Comparison of ENCODE assay signal across 10 cellular contexts in genomic region chr22:40325315-40325714, GRCh38. TPM values are rescaled to one million over a fixed set of nuclear protein-coding genes. Genes with fewer than 3 reads are reported as not detected.
DNase-seq lines count a peak whose midpoint lies in the region; ATAC-seq, FAIRE-seq and TF ChIP-seq lines count a peak whose summit lies in the region.
"Had no signal": no experiment of that assay in that cellular context is flagged by ENCODE, and none has a peak within 500 bp of the region (broad histone marks: within the 10 kb centered on the region; RNA-seq: fewer than 3 reads in every experiment).

No MANE protein-coding gene starts in this region.

- no peak for DNase-seq in activated CD4-positive, CD25-positive, alpha-beta regulatory T cell (lab: John Stamatoyannopoulos, UW)
- peak; percentile 43 for DNase-seq in activated effector memory CD4-positive, alpha-beta T cell treated with Interleukin-2 at 50 U/mL for 16 hours
- DNase-seq in small intestine (no peak), type B pancreatic cell (ENCODE audit: extremely low spot score, unreplicated experiment) (no peak), urothelium cell line (ENCODE audit: low spot score) (no peak)

- no peaks in the 10 kb centered on the region for H3K9me3 Mint-ChIP-seq in type B pancreatic cell

- peaks cover 6 to 25% of the 10 kb centered on the region in 2 donors for H3K36me3 ChIP-seq in small intestine (ENCODE audit: control insufficient read depth in 2 of 2, insufficient read depth in 2 of 2, low read length in 2 of 2)

- H3K27me3 Mint-ChIP-seq in type B pancreatic cell: no peaks in the 10 kb centered on the region

- H3K27me3 ChIP-seq in small intestine (ENCODE audit: control insufficient read depth in 2 of 2, insufficient read depth in 2 of 2, low read length in 2 of 2): no peaks in the 10 kb centered on the region

- FAIRE-seq in small intestine (lab: Jason Lieb, UNC) (no peak), urothelium cell line (lab: Jason Lieb, UNC) (no peak)

- no peaks in the 10 kb centered on the region for H3K9me3 ChIP-seq in small intestine (ENCODE audit: control insufficient read depth, low read depth)

- no peak overlapping the region for H3K4me3 Mint-ChIP-seq in type B pancreatic cell

- peak overlapping the region; percentile 5 for H3K27ac Mint-ChIP-seq in type B pancreatic cell

- ATAC-seq in activated CD4-positive, CD25-positive, alpha-beta regulatory T cell treated with anti-CD3 and anti-CD28 coated beads, Interleukin-2, amount 50 U/mL, for 24 hours: peak; percentile 91 to 95
- ATAC-seq in HG03139 (IDR thresholded peaks at IDR 0.05; ENCODE audit: unreplicated experiment) (no peak), GM18909 (IDR thresholded peaks at IDR 0.05; ENCODE audit: poor library complexity, unreplicated experiment) (no peak)

- no peaks in the 10 kb centered on the region for H3K4me1 ChIP-seq in small intestine (ENCODE audit: control insufficient read depth in 2 of 2, insufficient read depth in 1 of 2, low read depth in 1 of 2, low read length in 1 of 2)

- peak overlapping the region; percentile 65 to 77 for H3K27ac ChIP-seq in small intestine (ENCODE audit: low read depth in 1 of 2, low read length in 1 of 2)
- H3K27ac ChIP-seq: 22Rv1, SK-N-MC had no signal

- TF ChIP-seq CTCF in type B pancreatic cell (conservative IDR thresholded peaks at IDR 0.05): no peak

- no peak overlapping the region for H3K4me3 ChIP-seq in small intestine (ENCODE audit: low read depth in 1 of 2, low read length in 2 of 2)
- H3K4me3 ChIP-seq: SK-N-MC had no signal

- WGBS in small intestine, 3 donors: 85 to 96% (median 93%) methylated on average over 6 of the region's 6 CpGs

- H3K4me1 Mint-ChIP-seq in type B pancreatic cell (ENCODE audit: unreplicated experiment): peaks cover 17% of the 10 kb centered on the region

- H3K36me3 Mint-ChIP-seq in type B pancreatic cell: peaks cover 19% of the 10 kb centered on the region

RNA-seq across cellular contexts. Expression of gene ADSL, which starts 21.0 kb away (rescaled TPM):
- polyA plus RNA-seq in small intestine: 10 to 100 TPM; 23.9 to 60.3 (median 30.0) TPM
- 52.2 and 82.8 TPM in 2 replicates for total RNA-seq in type B pancreatic cell (ENCODE audit: low replicate concordance)

RNA-seq across cellular contexts. Expression of gene SGSM3, which starts 45.1 kb away (rescaled TPM):
- polyA plus RNA-seq in small intestine: 10 to 100 TPM; 76.5 to 90.8 (median 85.7) TPM
- total RNA-seq in type B pancreatic cell (ENCODE audit: low replicate concordance): 106 and 125 TPM in 2 replicates

Comparison
In these comparisons a context has a peak if more than half of its experiments do, and no peak if none do; other contexts are left out.
1. ATAC-seq: peak in activated CD4-positive, CD25-positive, alpha-beta regulatory T cell treated with anti-CD3 and anti-CD28 coated beads, Interleukin-2, amount 50 U/mL, for 24 hours (2 of 2); none in HG03139 (single experiment) and GM18909 (single experiment).